ENCODE assay signal across 8 cellular contexts in genomic region chr1:65075123-65075976, GRCh38.
DNase-seq lines count a peak whose midpoint lies in the region; ATAC-seq and TF ChIP-seq lines count a peak whose summit lies in the region.

No MANE protein-coding gene starts in this region.

- intact Hi-C loops in PC-3 (cut with micrococcal nuclease), result loop anchor here (5.0 kb wide), 1 partner anchor 132 kb away; no protein-coding TSS in a partner anchor
- intact Hi-C loops in ovary (cut with DNase I), result loop anchor here in 2 of 4 donors (5.0 to 10.0 kb wide), 2 partner anchors 211 to 388 kb away; no protein-coding TSS in a partner anchor

- TF ChIP-seq CTCF in GM20000 (IDR thresholded peaks at IDR 0.05; ENCODE audit: extremely low read depth, missing control alignments), result peak; percentile 52
- TF ChIP-seq CTCF in PC-3 (conservative IDR thresholded peaks at IDR 0.05; ENCODE audit: low read depth, low read length), result peak; percentile 88
- TF ChIP-seq CTCF in ovary (IDR thresholded peaks at IDR 0.05), result peak; percentile 43 to 53 (median 50)

- POLR2A ChIA-PET in PC-3 (lab: Charles Lee; ENCODE audit: unreplicated experiment), result no interaction called here

- no peak for TF ChIP-seq EP300 in ovary (IDR thresholded peaks at IDR 0.05)

- no TSS peak for BruUV-seq in PC-3 (replicated peaks; lab: Mats Ljungman, UMichigan)

- H4K20me1 ChIP-seq in PC-3 (ENCODE audit: low read length), result no peaks in the 10 kb centered on the region

- H3K27me3 ChIP-seq in PC-3 (ENCODE audit: low read length) (no peaks in the 10 kb centered on the region), ovary (no peaks in the 10 kb centered on the region)

- H3K4me3 ChIP-seq in PC-3 (ENCODE audit: low read length) (no peak overlapping the region), ovary (no peak overlapping the region)

- no peaks in the 10 kb centered on the region for H3K36me3 ChIP-seq in PC-3 (ENCODE audit: low read depth, low read length)
- no peaks in the 10 kb centered on the region for H3K36me3 ChIP-seq in ovary

- no peaks in the 10 kb centered on the region for H3K79me2 ChIP-seq in PC-3 (ENCODE audit: low read length)

- TF ChIP-seq POLR2A in ovary (IDR thresholded peaks at IDR 0.05), result no peak
- TF ChIP-seq POLR2A in GM18505 (IDR thresholded peaks at IDR 0.05; ENCODE audit: borderline replicate concordance, extremely low read depth, insufficient read depth, insufficient read length), result no peak

- no peak overlapping the region for H2AFZ ChIP-seq in PC-3 (ENCODE audit: low read length)

- ATAC-seq in PC-3 (peak; percentile 91), GM18505 (IDR thresholded peaks at IDR 0.05; ENCODE audit: unreplicated experiment) (no peak)

- H3K9ac ChIP-seq in PC-3 (ENCODE audit: low read length), result no peak overlapping the region

- H3K4me1 ChIP-seq in PC-3 (ENCODE audit: insufficient read depth, low read length) (no peaks in the 10 kb centered on the region), ovary (ENCODE audit: insufficient read depth) (no peaks in the 10 kb centered on the region)

- H3K4me2 ChIP-seq in PC-3 (ENCODE audit: low read length), result no peak overlapping the region

- WGBS in ovary, 3 donors, result 54 to 61% (median 60%) methylated on average over 6 of the region's 6 CpGs

- CTCF ChIA-PET in PC-3 (lab: Charles Lee), result interaction anchor here (0.6 to 0.9 kb wide), 3 partner anchors 13 to 375 kb away, joined by 3 to 4 read pairs (median 4); no protein-coding TSS in a partner anchor

- H3F3A ChIP-seq in PC-3 (ENCODE audit: low read length, unreplicated experiment), result no peaks in the 10 kb centered on the region

- no peaks in the 10 kb centered on the region for H3K9me3 ChIP-seq in PC-3 (ENCODE audit: low read length)
- H3K9me3 ChIP-seq in ovary, result no peaks in the 10 kb centered on the region

- H3K9me2 ChIP-seq in PC-3 (replicated peaks; ENCODE audit: low read length), result no peaks in the 10 kb centered on the region

- H3K27ac ChIP-seq in PC-3 (ENCODE audit: low read length), result no peak overlapping the region
- H3K27ac ChIP-seq in ovary, result no peak overlapping the region

- DNase-seq in COLO829 (ENCODE audit: low spot score), result peak; percentile 45
- DNase-seq in GM20000 (ENCODE audit: low spot score), result peak; percentile 70
- peak; percentile 59 for DNase-seq in HuH-7 (ENCODE audit: low spot score)
- DNase-seq in PC-3, result peak; percentile 67
- DNase-seq in activated T-cell treated with anti-CD3 and anti-CD28 coated beads, Interleukin-2, amount 50 U/mL, for 1 hour, result peak; percentile 39
- peak; percentile 68 for DNase-seq in fibroblast of peridontal ligament (ENCODE audit: extremely low read depth)
- peak in 3 of 5 donors; percentile 46 to 71 (median 58) for DNase-seq in ovary
